ENCODE assay signal across 8 cellular contexts in genomic region chr1:234500269-234500668, GRCh38. TPM values are rescaled to one million over a fixed set of nuclear protein-coding genes. Genes with fewer than 3 reads are reported as not detected.
DNase-seq lines count a peak whose midpoint lies in the region; ATAC-seq and TF ChIP-seq lines count a peak whose summit lies in the region.

No MANE protein-coding gene starts in this region.

- TF ChIP-seq CTCF in PC-9 (conservative IDR thresholded peaks at IDR 0.05): no peak
- no peak for TF ChIP-seq CTCF in esophagus squamous epithelium (IDR thresholded peaks at IDR 0.05)

- POLR2A ChIA-PET in PC-9 (lab: Charles Lee; ENCODE audit: unreplicated experiment): interaction anchor here (0.5 to 0.7 kb wide), 4 partner anchors 31 to 475 kb away, joined by 4 to 6 read pairs (median 6); no protein-coding TSS in a partner anchor

- WGBS in esophagus squamous epithelium, 2 donors: 36 to 38% methylated on average over 2 of the region's 2 CpGs

- H3K9me2 ChIP-seq in PC-9 (ENCODE audit: insufficient read depth): no peaks in the 10 kb centered on the region

- no peaks in the 10 kb centered on the region for H3K79me2 ChIP-seq in PC-9 (ENCODE audit: low read depth)

- no TSS peak for BruUV-seq in PC-9 (replicated peaks; lab: Mats Ljungman, UMichigan)

- CTCF ChIA-PET in PC-9 (lab: Charles Lee): interaction anchor here (1.2 to 1.4 kb wide), 2 partner anchors 10 to 44 kb away, joined by 3 to 15 read pairs; no protein-coding TSS in a partner anchor

- no peak for TF ChIP-seq POLR2A in esophagus squamous epithelium (IDR thresholded peaks at IDR 0.05)

- DNase-seq in NCI-H524 (lab: John Stamatoyannopoulos, UW) (peak; percentile 28 to 64), NCI-H524 treated with DMSO at 0.1 percent for 48 hours (lab: John Stamatoyannopoulos, UW) (no peak), PC-9 (no peak), esophagus squamous epithelium (lab: John Stamatoyannopoulos, UW) (no peak), T-helper 9 cell (no peak)

- H3K4me3 ChIP-seq in PC-9: no peak overlapping the region; the same call in 1 of the 2 replicates
- H3K4me3 ChIP-seq in esophagus squamous epithelium: no peak overlapping the region

- H4K20me1 ChIP-seq in PC-9 (ENCODE audit: insufficient read depth): no peaks in the 10 kb centered on the region

- H2AFZ ChIP-seq in PC-9: no peak overlapping the region

- peaks cover 9% of the 10 kb centered on the region for H3K9me3 Mint-ChIP-seq in stimulated activated memory B cell treated with anti-CD40 and anti-IgM and Interleukin-4, amounts not matched to agents 10 μg/mL and 1 μg/mL and 100 μg/mL, for 72 hours

- H3K27me3 Mint-ChIP-seq in stimulated activated memory B cell treated with anti-CD40 and anti-IgM and Interleukin-4, amounts not matched to agents 10 μg/mL and 1 μg/mL and 100 μg/mL, for 72 hours: no peaks in the 10 kb centered on the region

- H3K4me3 Mint-ChIP-seq in stimulated activated memory B cell treated with anti-CD40 and anti-IgM and Interleukin-4, amounts not matched to agents 10 μg/mL and 1 μg/mL and 100 μg/mL, for 72 hours: peak overlapping the region; percentile 5

- peak; percentile 53 for ATAC-seq in stimulated activated memory B cell treated with anti-CD40 and anti-IgM and Interleukin-4, amounts not matched to agents 10 μg/mL and 1 μg/mL and 100 μg/mL, for 72 hours
- ATAC-seq in HG02840 (IDR thresholded peaks at IDR 0.05; ENCODE audit: low FRiP score, unreplicated experiment): no peak
- no peak for ATAC-seq in HG02970 (IDR thresholded peaks at IDR 0.05; ENCODE audit: low FRiP score, unreplicated experiment)

- intact Hi-C loops in PC-9 (cut with micrococcal nuclease; ENCODE audit: unreplicated experiment) (no loop called here), esophagus squamous epithelium (cut with DNase I) (no loop called here)

- H3K4me2 ChIP-seq in PC-9: peak overlapping the region; percentile 62

- no peaks in the 10 kb centered on the region for H3K36me3 ChIP-seq in PC-9 (ENCODE audit: low read depth)
- H3K36me3 ChIP-seq in esophagus squamous epithelium: no peaks in the 10 kb centered on the region

- H3K9me3 ChIP-seq in PC-9 (ENCODE audit: insufficient read depth, low read depth): peaks cover 5% of the 10 kb centered on the region; the same call in 1 of the 2 replicates
- H3K9me3 ChIP-seq in esophagus squamous epithelium: no peaks in the 10 kb centered on the region

- peak overlapping the region; percentile 84 for H3K27ac Mint-ChIP-seq in stimulated activated memory B cell treated with anti-CD40 and anti-IgM and Interleukin-4, amounts not matched to agents 10 μg/mL and 1 μg/mL and 100 μg/mL, for 72 hours

- H3K27me3 ChIP-seq in PC-9 (ENCODE audit: insufficient read depth, low read depth) (no peaks in the 10 kb centered on the region), esophagus squamous epithelium (no peaks in the 10 kb centered on the region)

- H3K27ac ChIP-seq in PC-9 (peak overlapping the region; percentile 85), esophagus squamous epithelium (peak overlapping the region; percentile 87 to 94 (median 88))

- peaks cover 42% of the 10 kb centered on the region for H3F3A ChIP-seq in PC-9 (ENCODE audit: insufficient read depth, low read depth)

- peaks cover 53% of the 10 kb centered on the region for H3K4me1 Mint-ChIP-seq in stimulated activated memory B cell treated with anti-CD40 and anti-IgM and Interleukin-4, amounts not matched to agents 10 μg/mL and 1 μg/mL and 100 μg/mL, for 72 hours

- peaks cover 8% of the 10 kb centered on the region for H3K36me3 Mint-ChIP-seq in stimulated activated memory B cell treated with anti-CD40 and anti-IgM and Interleukin-4, amounts not matched to agents 10 μg/mL and 1 μg/mL and 100 μg/mL, for 72 hours

- H3K4me1 ChIP-seq in PC-9 (replicated peaks; ENCODE audit: insufficient read depth): peaks cover 91% of the 10 kb centered on the region
- peaks cover 13 to 41% (median 25%) of the 10 kb centered on the region in 3 donors for H3K4me1 ChIP-seq in esophagus squamous epithelium

RNA-seq across cellular contexts. Expression of gene TARBP1, which starts 21.3 kb away (rescaled TPM):
- total RNA-seq in PC-9 (2021) (47.3 and 61.1 TPM in 2 replicates), esophagus squamous epithelium (10 to 100 TPM; 13.2 to 39.2 (median 27.6) TPM)

Comparison
In these comparisons a context has a peak if more than half of its experiments do, and no peak if none do; other contexts are left out.
1. DNase-seq: peak in NCI-H524 (2 of 2); none in NCI-H524 treated with DMSO at 0.1 percent for 48 hours (single experiment), PC-9 (0 of 2), esophagus squamous epithelium (single experiment) and T-helper 9 cell (single experiment).